1 cellular context compared by ENCODE assay signal in the genomic region with DNA sequence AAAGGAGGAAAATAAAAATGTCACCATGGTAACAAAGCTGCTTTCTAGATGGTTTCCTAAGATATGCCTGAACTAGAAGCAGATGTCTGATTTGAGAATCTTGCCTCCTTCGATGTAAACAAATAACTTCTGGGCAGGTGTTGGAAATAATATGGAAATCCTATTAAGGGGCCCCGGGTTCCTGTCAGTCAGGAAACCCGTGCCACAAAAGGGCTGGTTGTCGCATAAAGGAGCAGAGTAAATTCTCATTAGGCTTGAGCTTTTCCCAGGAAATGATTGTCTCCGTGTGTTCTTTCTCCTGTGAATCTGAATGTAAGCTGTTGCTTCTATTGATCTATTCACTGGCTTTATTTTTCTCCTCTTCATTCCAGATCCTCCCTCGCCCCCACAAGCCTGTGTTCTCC.
TF ChIP-seq lines count a peak whose summit lies in the region.

No MANE protein-coding gene starts in this region.

TF ChIP-seq in SK-N-SH, 30 proteins besides CTCF, POLR2A, EP300 and RAD21 (continued from another document):
- no peak for TF ChIP-seq EZH2phosphoT487 (IDR thresholded peaks at IDR 0.05; ENCODE audit: borderline replicate concordance, low read depth)
- peak; percentile 36; the same call in 1 of the 2 replicates for TF ChIP-seq RCOR1 (IDR thresholded peaks at IDR 0.05; ENCODE audit: low read length)
- no peak for TF ChIP-seq GABPA (IDR thresholded peaks at IDR 0.05; ENCODE audit: low read depth)
- no peak for TF ChIP-seq YY1 (IDR thresholded peaks at IDR 0.05; ENCODE audit: low read depth)
- no peak for TF ChIP-seq MAX (IDR thresholded peaks at IDR 0.05; ENCODE audit: low read depth)
- TF ChIP-seq FOXM1 (IDR thresholded peaks at IDR 0.05; ENCODE audit: low read depth) = no peak
- no peak for TF ChIP-seq POLR2AphosphoS5 (IDR thresholded peaks at IDR 0.05; ENCODE audit: low read depth, low read length)
- peak; percentile 3; the same call in 1 of the 2 replicates for TF ChIP-seq PBX3 (IDR thresholded peaks at IDR 0.05)
- no peak for TF ChIP-seq USF2 (IDR thresholded peaks at IDR 0.05; ENCODE audit: borderline replicate concordance, low read depth, low read length)
- peak; percentile 63 for TF ChIP-seq GATA2 (CRISPR knock-in tag; IDR thresholded peaks at IDR 0.05)
- peak; percentile 48 for TF ChIP-seq TCF12 (IDR thresholded peaks at IDR 0.05)
- TF ChIP-seq REST (IDR thresholded peaks at IDR 0.05; ENCODE audit: low read depth, low read length) = no peak
- TF ChIP-seq JUND (IDR thresholded peaks at IDR 0.05) = no peak
- TF ChIP-seq FOXJ3 (CRISPR knock-in tag; IDR thresholded peaks at IDR 0.05) = no peak
TF ChIP-seq in SK-N-SH: peak in this region for 4.
